ENCODE assay signal across 8 cellular contexts in the genomic region with DNA sequence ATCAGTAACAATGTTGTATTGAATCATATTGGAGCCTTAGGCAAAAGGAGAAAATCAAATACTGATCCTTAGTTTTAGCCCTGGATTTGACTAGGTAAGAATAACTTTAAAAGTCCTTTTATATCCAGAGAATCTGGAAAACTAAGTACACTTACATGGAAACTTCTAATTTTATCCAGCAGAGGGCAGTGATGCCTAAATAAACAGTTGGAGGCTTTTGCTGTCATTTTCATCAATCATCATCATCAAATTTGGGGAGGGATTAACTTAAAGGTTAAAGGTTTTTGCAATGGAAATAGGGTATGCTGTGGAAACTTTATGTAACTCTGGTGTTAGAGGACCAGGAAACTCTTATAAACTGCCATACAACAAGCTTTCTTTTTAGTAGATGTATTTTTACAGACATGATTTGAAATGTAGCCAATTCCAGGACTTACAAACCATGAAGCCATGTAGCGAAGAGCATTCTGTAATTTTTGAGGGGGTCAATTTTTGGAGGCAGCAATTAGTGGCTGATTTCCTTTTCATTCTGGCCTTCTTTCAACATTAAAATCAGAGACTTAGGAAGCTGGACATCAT.
DNase-seq lines count a peak whose midpoint lies in the region; ATAC-seq and TF ChIP-seq lines count a peak whose summit lies in the region.

No MANE protein-coding gene starts in this region.

- H3K4me1 Mint-ChIP-seq in CD4-positive, CD25-positive, alpha-beta regulatory T cell, result peaks cover 0 to 4% (median 2%) of the 10 kb centered on the region in 4 donors

- H3K27ac Mint-ChIP-seq in CD4-positive, CD25-positive, alpha-beta regulatory T cell, result peak overlapping the region in 1 of 3 donors; percentile 78

- intact Hi-C loops in body of pancreas (cut with DNase I) (no loop called here), left lung (cut with DNase I) (loop anchor here in 1 of 2 donors (10.0 kb wide), 1 partner anchor 664 kb away; no protein-coding TSS in a partner anchor)

- H3K27me3 ChIP-seq in CD4-positive, CD25-positive, alpha-beta regulatory T cell (ENCODE audit: control insufficient read depth, insufficient read depth, low read length), result no peaks in the 10 kb centered on the region
- H3K27me3 ChIP-seq in body of pancreas, result no peaks in the 10 kb centered on the region
- no peaks in the 10 kb centered on the region for H3K27me3 ChIP-seq in left lung

- WGBS in body of pancreas, 2 donors, result 24 to 33% methylated on average over 1 of the region's 1 CpG

- no peaks in the 10 kb centered on the region for H3K36me3 ChIP-seq in CD4-positive, CD25-positive, alpha-beta regulatory T cell (ENCODE audit: control insufficient read depth, insufficient read depth, low read length)
- no peaks in the 10 kb centered on the region for H3K36me3 ChIP-seq in body of pancreas (replicated peaks in 1 of 2; ENCODE audit: insufficient read depth in 1 of 2, low read depth in 2 of 2)
- no peaks in the 10 kb centered on the region for H3K36me3 ChIP-seq in left lung

- no peaks in the 10 kb centered on the region for H3K4me1 ChIP-seq in CD4-positive, CD25-positive, alpha-beta regulatory T cell (ENCODE audit: control insufficient read depth, insufficient read depth, low read length, poor library complexity, severe bottlenecking)
- no peaks in the 10 kb centered on the region for H3K4me1 ChIP-seq in body of pancreas
- no peaks in the 10 kb centered on the region for H3K4me1 ChIP-seq in left lung

- no peak for TF ChIP-seq POLR2A in body of pancreas (IDR thresholded peaks at IDR 0.05)

- no peak overlapping the region for H3K4me3 Mint-ChIP-seq in CD4-positive, CD25-positive, alpha-beta regulatory T cell

- no peaks in the 10 kb centered on the region for H3K36me3 Mint-ChIP-seq in CD4-positive, CD25-positive, alpha-beta regulatory T cell

- TF ChIP-seq CTCF in body of pancreas (IDR thresholded peaks at IDR 0.05) (peak; percentile 18 to 77 (median 71)), left lung (IDR thresholded peaks at IDR 0.05) (peak; percentile 38 to 51)

- H3K9me3 Mint-ChIP-seq in CD4-positive, CD25-positive, alpha-beta regulatory T cell, result no peaks in the 10 kb centered on the region

- peak in 2 of 3 donors; percentile 50 to 71 for DNase-seq in CD4-positive, CD25-positive, alpha-beta regulatory T cell
- DNase-seq in NCI-H510A (lab: John Stamatoyannopoulos, UW) (peak; percentile 7), body of pancreas (no peak), left lung (no peak), HK-2 (ENCODE audit: unreplicated experiment) (no peak)

- H3K27ac ChIP-seq in CD4-positive, CD25-positive, alpha-beta regulatory T cell (ENCODE audit: insufficient read depth, low read length, poor library complexity, severe bottlenecking), result no peak overlapping the region
- H3K27ac ChIP-seq in body of pancreas (no peak overlapping the region), left lung (no peak overlapping the region)

- H3K9me3 ChIP-seq in CD4-positive, CD25-positive, alpha-beta regulatory T cell (ENCODE audit: control insufficient read depth in 2 of 2, low read length in 2 of 2), result no peaks in the 10 kb centered on the region
- H3K9me3 ChIP-seq in body of pancreas (no peaks in the 10 kb centered on the region), left lung (no peaks in the 10 kb centered on the region)

- H3K27me3 Mint-ChIP-seq in CD4-positive, CD25-positive, alpha-beta regulatory T cell, result no peaks in the 10 kb centered on the region

- no peak overlapping the region for H3K4me3 ChIP-seq in CD4-positive, CD25-positive, alpha-beta regulatory T cell (ENCODE audit: low read depth, low read length)
- H3K4me3 ChIP-seq in body of pancreas, result no peak overlapping the region
- no peak overlapping the region for H3K4me3 ChIP-seq in left lung

- no peak for ATAC-seq in CD4-positive, CD25-positive, alpha-beta regulatory T cell (ENCODE audit: low read depth in 2 of 2)
- peak; percentile 71 for ATAC-seq in GM21526 (IDR thresholded peaks at IDR 0.05; ENCODE audit: low FRiP score, unreplicated experiment)
- ATAC-seq in body of pancreas, result no peak
- ATAC-seq in left lung, result peak; percentile 85
- ATAC-seq in HG03378 (IDR thresholded peaks at IDR 0.05; ENCODE audit: unreplicated experiment), result no peak
- no peak for ATAC-seq in HG02870 (IDR thresholded peaks at IDR 0.05; ENCODE audit: unreplicated experiment)

Comparison
In these comparisons a context has a peak if more than half of its experiments do, and no peak if none do; other contexts are left out.
1. ATAC-seq: peak in GM21526 (single experiment) and left lung (single experiment); none in CD4-positive, CD25-positive, alpha-beta regulatory T cell (0 of 2), body of pancreas (single experiment), HG03378 (single experiment) and HG02870 (single experiment).
2. DNase-seq: peak in CD4-positive, CD25-positive, alpha-beta regulatory T cell (2 of 3) and NCI-H510A (single experiment); none in body of pancreas (0 of 4), left lung (0 of 2) and HK-2 (single experiment).